ENCODE assay signal across 28 cellular contexts in genomic region chr6:34445313-34445860, GRCh38. TPM values are rescaled to one million over a fixed set of nuclear protein-coding genes. Genes with fewer than 3 reads are reported as not detected.
"Had no signal": no experiment of that assay in that cellular context is flagged by ENCODE, and none has a peak within 500 bp of the region (broad histone marks: within the 10 kb centered on the region; RNA-seq: fewer than 3 reads in every experiment).

No MANE protein-coding gene starts in this region.

- H3K9me3 ChIP-seq: adrenal gland had no signal

- DNase-seq: activated B cell treated with CpG ODN at 0.5 μM for 24 hours; activated CD4-positive, alpha-beta memory T cell treated with anti-CD3 and anti-CD28 coated beads for 36 hours; activated CD4-positive, alpha-beta T cell treated with anti-CD3 and anti-CD28 coated beads for 1 hour; activated CD4-positive, alpha-beta T cell treated with anti-CD3 and anti-CD28 coated beads, Interleukin-2, amount 10 ng/mL, durations not matched to agents 7 days and 5 days; activated CD8-positive, alpha-beta memory T cell treated with anti-CD3 and anti-CD28 coated beads for 24 hours; activated effector memory CD4-positive, alpha-beta T cell treated with anti-CD3 and anti-CD28 coated beads, Interleukin-2, amount 50 U/mL, for 16 hours; activated naive CD4-positive, alpha-beta T cell treated with anti-CD3 and anti-CD28 coated beads for 36 hours; activated naive CD8-positive, alpha-beta T cell treated with anti-CD3 and anti-CD28 coated beads, Interleukin-2, amount 10 ng/mL, durations not matched to agents 7 days and 5 days; activated T-cell treated with anti-CD3 and anti-CD28 coated beads, Interleukin-2, amount 50 U/mL, for 4 hours; adrenal gland; anterior cingulate cortex; KG1; NCI-H1092 treated with DMSO at 0.1 percent for 48 hours; NCI-H1417 treated with DMSO at 0.1 percent for 48 hours; NCI-H1694; NCI-H2029; NCI-H2107; NCI-H345; NCI-H510A; NCI-H526 treated with DMSO at 0.1 percent for 48 hours; NCI-H82; T-cell; T-helper 2 cell; T1000 had no signal

- H3K27ac ChIP-seq: adrenal gland, SK-N-MC had no signal

- H3K36me3 ChIP-seq: adrenal gland had no signal

- H3K4me3 ChIP-seq: adrenal gland, SK-N-MC had no signal

- H3K4me1 ChIP-seq: adrenal gland had no signal

- FAIRE-seq: TTC549 had no signal

- H3K27me3 ChIP-seq: adrenal gland had no signal

- ATAC-seq: activated T-cell treated with anti-CD3 and anti-CD28 coated beads, Interleukin-2, amount 50 U/mL, for 4 hours; T-cell had no signal

RNA-seq across cellular contexts. Expression of gene PACSIN1, which starts 20.5 kb away (rescaled TPM):
- total RNA-seq: LHCN-M2, RPMI7951 had no signal
